In genomic region chr6:144349690-144350132, GRCh38 we compare ENCODE assay signal across 8 cellular contexts.
DNase-seq lines count a peak whose midpoint lies in the region; ATAC-seq and TF ChIP-seq lines count a peak whose summit lies in the region.

No MANE protein-coding gene starts in this region.

- H3K4me1 ChIP-seq in SK-N-SH (ENCODE audit: control insufficient read depth in 1 of 2, insufficient read depth in 2 of 2, low read depth in 1 of 2, low read length in 1 of 2): peaks cover 3 to 15% of the 10 kb centered on the region in 2 experiments; a peak in 3 of 4 replicates
- peaks cover 53 to 54% of the 10 kb centered on the region in 2 donors for H3K4me1 ChIP-seq in gastrocnemius medialis
- no peaks in the 10 kb centered on the region for H3K4me1 ChIP-seq in BE2C

- H3F3A ChIP-seq in SK-N-SH (replicated peaks; ENCODE audit: insufficient read depth): peaks cover 20% of the 10 kb centered on the region

- no peaks in the 10 kb centered on the region for H3K9me3 ChIP-seq in SK-N-SH
- H3K9me3 ChIP-seq in gastrocnemius medialis: no peaks in the 10 kb centered on the region
- H3K9me3 ChIP-seq in BE2C: no peaks in the 10 kb centered on the region

- intact Hi-C loops in gastrocnemius medialis (cut with DNase I; ENCODE audit: low total_unique reads): no loop called here

- no peaks in the 10 kb centered on the region for H3K9me2 ChIP-seq in SK-N-SH

- DNase-seq in SK-N-SH (no peak), fibroblast of mammary gland (ENCODE audit: low read depth) (peak; percentile 64), gastrocnemius medialis (no peak), BE2C (no peak)
- DNase-seq in activated CD4-positive, alpha-beta T cell treated with anti-CD3 and anti-CD28 coated beads for 4 hours: no peak

- peak overlapping the region; percentile 65; the same call in 1 of the 2 replicates for H3K4me2 ChIP-seq in SK-N-SH

- 8% methylated on average over 5 of the region's 5 CpGs for WGBS in SK-N-SH (ENCODE audit: low lambda C conversion rate)

- TF ChIP-seq POLR2A in gastrocnemius medialis (IDR thresholded peaks at IDR 0.05): no peak

- peak overlapping the region; percentile 22; the same call in 1 of the 2 replicates for H3K9ac ChIP-seq in SK-N-SH

- H3K36me3 ChIP-seq in SK-N-SH (replicated peaks in 1 of 2; ENCODE audit: control insufficient read depth in 1 of 2, insufficient read depth in 2 of 2, low read length in 1 of 2): no peaks in the 10 kb centered on the region
- H3K36me3 ChIP-seq in gastrocnemius medialis: no peaks in the 10 kb centered on the region
- H3K36me3 ChIP-seq in BE2C: no peaks in the 10 kb centered on the region

- H3K4me3 ChIP-seq in SK-N-SH (ENCODE audit: low read depth in 2 of 2, low read length in 1 of 2): no peak overlapping the region
- no peak overlapping the region for H3K4me3 ChIP-seq in fibroblast of mammary gland (ENCODE audit: control insufficient read depth, low read depth, low read length)
- H3K4me3 ChIP-seq in gastrocnemius medialis: no peak overlapping the region
- H3K4me3 ChIP-seq in BE2C (ENCODE audit: low read depth, low read length): no peak overlapping the region

- H3K27ac ChIP-seq in SK-N-SH (ENCODE audit: low read depth in 2 of 2, low read length in 1 of 2) (peak overlapping the region; percentile 62 to 77; a peak in 3 of 4 replicates), gastrocnemius medialis (peak overlapping the region; percentile 19 to 65 (median 54))

- POLR2A ChIA-PET in SK-N-SH (lab: Yijun Ruan, JAX): no interaction called here

- in situ Hi-C loops in gastrocnemius medialis (cut with MboI; ENCODE audit: low sequenced_read_pairs in 4 of 4): no loop called here

- CTCF ChIA-PET in SK-N-SH (lab: Yijun Ruan, JAX): no interaction called here

- TF ChIP-seq CTCF in SK-N-SH (IDR thresholded peaks at IDR 0.05) (no peak), fibroblast of mammary gland (conservative IDR thresholded peaks at IDR 0.05; ENCODE audit: control insufficient read depth, insufficient read depth, low read depth, low read length) (no peak), gastrocnemius medialis (IDR thresholded peaks at IDR 0.05 in 4 of 5, conservative IDR thresholded peaks at IDR 0.05 in 1 of 5) (no peak), BE2C (IDR thresholded peaks at IDR 0.05; ENCODE audit: low read depth, low read length) (no peak)

- ATAC-seq in GM18511 (IDR thresholded peaks at IDR 0.05; ENCODE audit: unreplicated experiment) (peak; percentile 43), HG02884 (IDR thresholded peaks at IDR 0.05; ENCODE audit: unreplicated experiment) (peak; percentile 33), gastrocnemius medialis (peak; percentile 53 to 55), HG03521 (IDR thresholded peaks at IDR 0.05; ENCODE audit: unreplicated experiment) (no peak)

- no peak for TF ChIP-seq RAD21 in SK-N-SH (IDR thresholded peaks at IDR 0.05; ENCODE audit: low read length)

- TF ChIP-seq EP300 in SK-N-SH (IDR thresholded peaks at IDR 0.05; ENCODE audit: borderline replicate concordance in 1 of 2, low read depth in 1 of 2, low read length in 1 of 2): no peak

- H3K79me2 ChIP-seq in SK-N-SH (ENCODE audit: insufficient read depth): peaks cover 44% of the 10 kb centered on the region

- no peaks in the 10 kb centered on the region for H4K20me1 ChIP-seq in SK-N-SH (ENCODE audit: insufficient read depth)

- peak overlapping the region; percentile 63; the same call in 1 of the 2 replicates for H2AFZ ChIP-seq in SK-N-SH (ENCODE audit: low read depth)

- H3K27me3 ChIP-seq in SK-N-SH (ENCODE audit: insufficient read depth) (no peaks in the 10 kb centered on the region), gastrocnemius medialis (no peaks in the 10 kb centered on the region), BE2C (no peaks in the 10 kb centered on the region; the same call in 1 of the 2 replicates)

TF ChIP-seq in SK-N-SH, 30 proteins besides CTCF, POLR2A, EP300 and RAD21:
- no peak for TF ChIP-seq RCOR1 (IDR thresholded peaks at IDR 0.05; ENCODE audit: low read length)
- no peak for TF ChIP-seq NRF1 (IDR thresholded peaks at IDR 0.05; ENCODE audit: low read depth, low read length)
- peak; percentile 31; the same call in 1 of the 2 replicates for TF ChIP-seq FOSL2 (IDR thresholded peaks at IDR 0.05; ENCODE audit: borderline replicate concordance, low read depth)
TF ChIP-seq in SK-N-SH: peak in this region for 1.
